ENCODE assay signal across 15 cellular contexts in the genomic region with DNA sequence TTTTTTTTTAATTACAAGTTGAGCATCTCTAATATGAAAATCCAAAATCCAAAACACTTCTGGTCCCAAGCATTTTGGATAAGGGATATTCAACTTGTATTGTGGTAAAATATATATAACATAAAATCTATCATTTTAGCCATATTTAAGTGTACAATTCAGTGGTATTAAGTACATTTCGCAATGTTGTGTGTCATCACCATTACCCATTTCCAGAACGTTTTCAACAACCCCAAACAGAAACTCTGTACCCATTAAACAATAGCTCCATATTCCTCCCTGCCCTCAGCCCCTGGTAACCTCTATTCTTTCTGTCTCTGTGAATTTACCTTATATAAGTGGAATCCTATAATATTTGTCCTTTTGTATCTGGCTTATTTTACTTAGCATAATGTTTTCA. TPM values are rescaled to one million over a fixed set of nuclear protein-coding genes. Genes with fewer than 3 reads are reported as not detected.
"Had no signal": no experiment of that assay in that cellular context is flagged by ENCODE, and none has a peak within 500 bp of the region (broad histone marks: within the 10 kb centered on the region; RNA-seq: fewer than 3 reads in every experiment).

No MANE protein-coding gene starts in this region.

- H3K4me1 Mint-ChIP-seq: immature natural killer cell had no signal

- H3K4me3 ChIP-seq: esophagus muscularis mucosa, heart left ventricle, prostate gland, smooth muscle cell, thoracic aorta had no signal

- H3K9me3 ChIP-seq: esophagus muscularis mucosa, prostate gland, thoracic aorta had no signal

- H3K27ac Mint-ChIP-seq: activated naive CD4-positive, alpha-beta T cell treated with anti-CD3 and anti-CD28 coated beads for 36 hours; activated T-helper 2 cell treated with anti-CD3 and anti-CD28 coated beads, Interferon-gamma antibody, Interleukin-2, Interleukin-4, amounts not matched to agents 10 μg/mL and 5 μg/mL and 100 μg/mL, durations not matched to agents 14 hours and 24 hours and 36 hours; immature natural killer cell; T-helper 2 cell treated with Interferon-gamma antibody and Interleukin-4, amounts not matched to agents 5 μg/mL and 100 μg/mL, for 36 hours had no signal

- H3K9me3 Mint-ChIP-seq: activated naive CD4-positive, alpha-beta T cell treated with anti-CD3 and anti-CD28 coated beads for 36 hours; activated T-helper 2 cell treated with anti-CD3 and anti-CD28 coated beads, Interferon-gamma antibody, Interleukin-2, Interleukin-4, amounts not matched to agents 10 μg/mL and 5 μg/mL and 100 μg/mL, durations not matched to agents 14 hours and 24 hours and 36 hours; immature natural killer cell; T-helper 2 cell treated with Interferon-gamma antibody and Interleukin-4, amounts not matched to agents 5 μg/mL and 100 μg/mL, for 36 hours had no signal

- FAIRE-seq: colon had no signal

- H3K4me1 ChIP-seq: prostate gland had no signal

- H3K27me3 ChIP-seq: esophagus muscularis mucosa, heart left ventricle had no signal

- H3K36me3 ChIP-seq: prostate gland, thoracic aorta had no signal

- H3K4me2 ChIP-seq: smooth muscle cell had no signal

- H3K4me3 Mint-ChIP-seq: activated naive CD4-positive, alpha-beta T cell treated with anti-CD3 and anti-CD28 coated beads for 36 hours; immature natural killer cell; T-helper 2 cell treated with Interferon-gamma antibody and Interleukin-4, amounts not matched to agents 5 μg/mL and 100 μg/mL, for 36 hours had no signal

- H3K27ac ChIP-seq: esophagus muscularis mucosa, heart left ventricle, prostate gland, thoracic aorta had no signal

- ATAC-seq: heart left ventricle, right cardiac atrium had no signal

- DNase-seq: activated CD4-positive, alpha-beta T cell treated with anti-CD3 and anti-CD28 coated beads, Interleukin-2, amount 50 U/mL, for 4 hours; activated naive CD4-positive, alpha-beta T cell treated with anti-CD3 and anti-CD28 coated beads for 36 hours; foreskin melanocyte; heart left ventricle; immature natural killer cell; right cardiac atrium; SW 1271 had no signal

RNA-seq across cellular contexts. Expression of gene TICAM2, which starts 24.9 kb away (rescaled TPM):
- total RNA-seq: activated T-helper 2 cell treated with anti-CD3 and anti-CD28 coated beads, Interferon-gamma antibody, Interleukin-2, Interleukin-4, amounts not matched to agents 10 μg/mL and 5 μg/mL and 100 μg/mL, durations not matched to agents 14 hours and 24 hours and 36 hours had no signal
- polyA plus RNA-seq: neural cell had no signal
